ENCODE assay signal across 29 cellular contexts in genomic region chr5:148554621-148555020, GRCh38.
DNase-seq lines count a peak whose midpoint lies in the region; ATAC-seq lines count a peak whose summit lies in the region.
"Had no signal": no experiment of that assay in that cellular context is flagged by ENCODE, and none has a peak within 500 bp of the region (broad histone marks: within the 10 kb centered on the region; RNA-seq: fewer than 3 reads in every experiment).

No MANE protein-coding gene starts in this region.

- no peak for ATAC-seq in T-helper 17 cell
- no peak for ATAC-seq in activated naive CD4-positive, alpha-beta T cell treated with anti-CD3 and anti-CD28 coated beads, Interleukin-2, amount 50 U/mL, for 72 hours
- ATAC-seq: A549; CD8-positive, alpha-beta T cell had no signal

- H3K4me3 Mint-ChIP-seq in T-helper 17 cell, result peak overlapping the region; percentile 25
- H3K4me3 Mint-ChIP-seq: B cell; CD14-positive monocyte; CD4-positive, alpha-beta memory T cell; CD4-positive, alpha-beta T cell; CD4-positive, CD25-positive, alpha-beta regulatory T cell; CD8-positive, alpha-beta memory T cell; CD8-positive, alpha-beta T cell had no signal

- no peaks in the 10 kb centered on the region for H3K9me3 Mint-ChIP-seq in activated naive CD4-positive, alpha-beta T cell treated with anti-CD3 and anti-CD28 coated beads, Interleukin-2, amount 50 U/mL, for 72 hours
- H3K9me3 Mint-ChIP-seq: CD14-positive monocyte; CD4-positive, alpha-beta memory T cell; CD4-positive, alpha-beta T cell; CD8-positive, alpha-beta memory T cell; CD8-positive, alpha-beta T cell had no signal

- DNase-seq in T-helper 17 cell (no peak), putamen (ENCODE audit: low spot score) (peak; percentile 14)
- no peak for DNase-seq in activated naive CD4-positive, alpha-beta T cell treated with anti-CD3 and anti-CD28 coated beads, Interleukin-2, amount 50 U/mL, for 72 hours (ENCODE audit: low spot score in 2 of 2)
- no peak for DNase-seq in activated T-cell treated with anti-CD3 and anti-CD28 coated beads, Interleukin-2, amount 50 U/mL, for 48 hours
- DNase-seq: 8988T; ACHN; AML-193; BE2C; C1 segment of cervical spinal cord; Caco-2; Calu3; CD4-positive, alpha-beta memory T cell; CD4-positive, alpha-beta T cell; CD4-positive, CD25-positive, alpha-beta regulatory T cell; CD8-positive, alpha-beta memory T cell; CD8-positive, alpha-beta T cell; COR-L47; DMS 273 treated with DMSO at 0.1 percent for 48 hours; DMS153; DMS53; DMS79; DMS79 treated with DMSO at 0.1 percent for 48 hours; DND-41; EL had no signal

- H3K4me1 Mint-ChIP-seq in T-helper 17 cell, result no peaks in the 10 kb centered on the region
- H3K4me1 Mint-ChIP-seq: B cell; CD14-positive monocyte; CD4-positive, alpha-beta memory T cell; CD4-positive, CD25-positive, alpha-beta regulatory T cell; CD8-positive, alpha-beta memory T cell had no signal

- no peaks in the 10 kb centered on the region for H3K36me3 Mint-ChIP-seq in T-helper 17 cell (ENCODE audit: low read depth)
- no peaks in the 10 kb centered on the region for H3K36me3 Mint-ChIP-seq in activated naive CD4-positive, alpha-beta T cell treated with anti-CD3 and anti-CD28 coated beads, Interleukin-2, amount 50 U/mL, for 72 hours
- H3K36me3 Mint-ChIP-seq: CD14-positive monocyte; CD4-positive, alpha-beta memory T cell; CD4-positive, CD25-positive, alpha-beta regulatory T cell; CD8-positive, alpha-beta memory T cell; CD8-positive, alpha-beta T cell had no signal

- no peak overlapping the region for H3K27ac Mint-ChIP-seq in T-helper 17 cell
- no peak overlapping the region for H3K27ac Mint-ChIP-seq in activated naive CD4-positive, alpha-beta T cell treated with anti-CD3 and anti-CD28 coated beads, Interleukin-2, amount 50 U/mL, for 72 hours
- H3K27ac Mint-ChIP-seq: B cell; CD14-positive monocyte; CD4-positive, alpha-beta memory T cell; CD4-positive, alpha-beta T cell; CD4-positive, CD25-positive, alpha-beta regulatory T cell; CD8-positive, alpha-beta T cell had no signal

- no peaks in the 10 kb centered on the region for H3K27me3 Mint-ChIP-seq in T-helper 17 cell
- H3K27me3 Mint-ChIP-seq: CD4-positive, alpha-beta T cell had no signal

- no peaks in the 10 kb centered on the region for H3K9me3 ChIP-seq in T-helper 17 cell (ENCODE audit: control insufficient read depth, low read length, poor library complexity, severe bottlenecking)
- H3K9me3 ChIP-seq: A549; BE2C; BLaER1; BLaER1 treated with 17β-estradiol and CSF1 and Interleukin-3, amounts not matched to agents 10 nM and 100 nM; Caco-2 had no signal
